ENCODE assay signal across 13 cellular contexts in genomic region chr11:73095613-73096012, GRCh38. TPM values are rescaled to one million over a fixed set of nuclear protein-coding genes. Genes with fewer than 3 reads are reported as not detected.
DNase-seq lines count a peak whose midpoint lies in the region; ATAC-seq and TF ChIP-seq lines count a peak whose summit lies in the region.
"Had no signal": no experiment of that assay in that cellular context is flagged by ENCODE, and none has a peak within 500 bp of the region (broad histone marks: within the 10 kb centered on the region; RNA-seq: fewer than 3 reads in every experiment).

No MANE protein-coding gene starts in this region.

- no peak for TF ChIP-seq CTCF in LNCaP clone FGC (IDR thresholded peaks at IDR 0.05; ENCODE audit: control insufficient read depth, extremely low read depth, insufficient read depth)

- H3K36me3 Mint-ChIP-seq in stimulated activated naive B cell treated with anti-CD40 and anti-IgM and Interleukin-4, amounts not matched to agents 10 μg/mL and 1 μg/mL and 100 μg/mL, for 72 hours = peaks cover 49 to 72% of the 10 kb centered on the region in 2 donors

- H3K4me3 ChIP-seq in LNCaP clone FGC (ENCODE audit: low read depth, low read length) = no peak overlapping the region
- H3K4me3 ChIP-seq: esophagus muscularis mucosa, pancreas had no signal

- no peak for ATAC-seq in stimulated activated naive B cell treated with anti-CD40 and anti-IgM and Interleukin-4, amounts not matched to agents 10 μg/mL and 1 μg/mL and 100 μg/mL, for 72 hours (replicated peaks)
- ATAC-seq: activated CD4-positive, CD25-positive, alpha-beta regulatory T cell treated with anti-CD3 and anti-CD28 coated beads, Interleukin-2, amount 50 U/mL, for 24 hours had no signal

- peaks cover 4 to 8% of the 10 kb centered on the region in 2 donors for H3K9me3 Mint-ChIP-seq in stimulated activated naive B cell treated with anti-CD40 and anti-IgM and Interleukin-4, amounts not matched to agents 10 μg/mL and 1 μg/mL and 100 μg/mL, for 72 hours
- H3K9me3 Mint-ChIP-seq: activated naive CD8-positive, alpha-beta T cell treated with anti-CD3 and anti-CD28 coated beads, Interleukin-2, amount 10 ng/mL, durations not matched to agents 7 days and 5 days had no signal

- H3K27ac Mint-ChIP-seq in stimulated activated naive B cell treated with anti-CD40 and anti-IgM and Interleukin-4, amounts not matched to agents 10 μg/mL and 1 μg/mL and 100 μg/mL, for 72 hours = peak overlapping the region; percentile 82
- H3K27ac Mint-ChIP-seq: activated naive CD8-positive, alpha-beta T cell treated with anti-CD3 and anti-CD28 coated beads, Interleukin-2, amount 10 ng/mL, durations not matched to agents 7 days and 5 days had no signal

- DNase-seq in LNCaP clone FGC (ENCODE audit: low read depth) (peak; percentile 13), dermis blood vessel endothelial cell (peak; percentile 21), medulla oblongata (ENCODE audit: extremely low spot score) (peak; percentile 69), DMS53 (lab: John Stamatoyannopoulos, UW) (no peak), NCI-H1105 (lab: John Stamatoyannopoulos, UW) (no peak), mesenteric fat pad (ENCODE audit: low spot score) (no peak)
- no peak for DNase-seq in stimulated activated naive B cell treated with anti-CD40 and anti-IgM and Interleukin-4, amounts not matched to agents 10 μg/mL and 1 μg/mL and 100 μg/mL, for 72 hours
- DNase-seq: activated naive CD8-positive, alpha-beta T cell treated with anti-CD3 and anti-CD28 coated beads, Interleukin-2, amount 10 ng/mL, durations not matched to agents 7 days and 5 days; mesenchymal stem cell; NCI-H1048; pancreas had no signal

- peak overlapping the region; percentile 1 to 36 for H3K4me3 Mint-ChIP-seq in stimulated activated naive B cell treated with anti-CD40 and anti-IgM and Interleukin-4, amounts not matched to agents 10 μg/mL and 1 μg/mL and 100 μg/mL, for 72 hours
- H3K4me3 Mint-ChIP-seq: activated naive CD8-positive, alpha-beta T cell treated with anti-CD3 and anti-CD28 coated beads, Interleukin-2, amount 10 ng/mL, durations not matched to agents 7 days and 5 days had no signal

- H3K4me1 Mint-ChIP-seq in stimulated activated naive B cell treated with anti-CD40 and anti-IgM and Interleukin-4, amounts not matched to agents 10 μg/mL and 1 μg/mL and 100 μg/mL, for 72 hours = peaks cover 35 to 81% of the 10 kb centered on the region in 2 donors

- H3K27me3 Mint-ChIP-seq in stimulated activated naive B cell treated with anti-CD40 and anti-IgM and Interleukin-4, amounts not matched to agents 10 μg/mL and 1 μg/mL and 100 μg/mL, for 72 hours = no peaks in the 10 kb centered on the region
- H3K27me3 Mint-ChIP-seq: activated naive CD8-positive, alpha-beta T cell treated with anti-CD3 and anti-CD28 coated beads, Interleukin-2, amount 10 ng/mL, durations not matched to agents 7 days and 5 days had no signal

RNA-seq across cellular contexts. Expression of gene FCHSD2, which starts 46.5 kb away (rescaled TPM):
- 18.0 and 27.6 TPM in 2 replicates for total RNA-seq in dermis blood vessel endothelial cell
- total RNA-seq in mesenteric fat pad = 54.9 TPM

Comparison
In these comparisons a context has a peak if more than half of its experiments do, and no peak if none do; other contexts are left out.
1. DNase-seq: peak in LNCaP clone FGC (single experiment), dermis blood vessel endothelial cell (single experiment) and medulla oblongata (single experiment); none in stimulated activated naive B cell treated with anti-CD40 and anti-IgM and Interleukin-4, amounts not matched to agents 10 μg/mL and 1 μg/mL and 100 μg/mL, for 72 hours (single experiment), DMS53 (single experiment), NCI-H1105 (single experiment) and mesenteric fat pad (single experiment).